ENCODE assay signal across 9 cellular contexts in genomic region chr4:38177792-38178665, GRCh38.
DNase-seq lines count a peak whose midpoint lies in the region; ATAC-seq, FAIRE-seq and TF ChIP-seq lines count a peak whose summit lies in the region.
"Had no signal": no experiment of that assay in that cellular context is flagged by ENCODE, and none has a peak within 500 bp of the region (broad histone marks: within the 10 kb centered on the region; RNA-seq: fewer than 3 reads in every experiment).

No MANE protein-coding gene starts in this region.

- H3K36me3 ChIP-seq in esophagus squamous epithelium (no peaks in the 10 kb centered on the region), small intestine (ENCODE audit: control insufficient read depth in 2 of 2, insufficient read depth in 2 of 2, low read length in 2 of 2) (no peaks in the 10 kb centered on the region), mesendoderm (ENCODE audit: control insufficient read depth, insufficient read depth, low read length) (no peaks in the 10 kb centered on the region)

- no peak overlapping the region for H3K4ac ChIP-seq in mesendoderm (ENCODE audit: low read depth, low read length)

- H3K18ac ChIP-seq in mesendoderm (ENCODE audit: low read length), result no peak overlapping the region

- no peak for FAIRE-seq in small intestine (lab: Jason Lieb, UNC)
- FAIRE-seq: H1 had no signal

- intact Hi-C loops in esophagus squamous epithelium (cut with DNase I), result no loop called here

- H3K9ac ChIP-seq in mesendoderm (ENCODE audit: low read length), result no peak overlapping the region

- no peak overlapping the region for H2BK5ac ChIP-seq in mesendoderm (ENCODE audit: low read length)

- no peak overlapping the region for H2BK15ac ChIP-seq in mesendoderm (replicated peaks; ENCODE audit: low read depth)

- H3K79me1 ChIP-seq in mesendoderm (ENCODE audit: low read length), result no peaks in the 10 kb centered on the region

- ATAC-seq in HG03521 (IDR thresholded peaks at IDR 0.05; ENCODE audit: unreplicated experiment) (no peak), GM19035 (IDR thresholded peaks at IDR 0.05; ENCODE audit: unreplicated experiment) (no peak)

- no peak overlapping the region for H3K4me3 ChIP-seq in esophagus squamous epithelium
- H3K4me3 ChIP-seq in small intestine (ENCODE audit: low read depth in 1 of 2, low read length in 2 of 2), result no peak overlapping the region
- no peak overlapping the region for H3K4me3 ChIP-seq in mesendoderm (ENCODE audit: low read length)

- H3K79me2 ChIP-seq in mesendoderm (ENCODE audit: control insufficient read depth, insufficient read depth, low read length), result no peaks in the 10 kb centered on the region

- no peak for TF ChIP-seq CTCF in esophagus squamous epithelium (IDR thresholded peaks at IDR 0.05)

- H3K27me3 ChIP-seq in esophagus squamous epithelium, result no peaks in the 10 kb centered on the region
- no peaks in the 10 kb centered on the region for H3K27me3 ChIP-seq in small intestine (ENCODE audit: control insufficient read depth in 2 of 2, insufficient read depth in 2 of 2, low read length in 2 of 2)
- H3K27me3 ChIP-seq in mesendoderm (ENCODE audit: insufficient read depth, low read length, poor library complexity), result no peaks in the 10 kb centered on the region

- no peak overlapping the region for H2BK120ac ChIP-seq in mesendoderm (ENCODE audit: low read depth, low read length)

- no peak overlapping the region for H4K5ac ChIP-seq in mesendoderm (ENCODE audit: low read length)

- no peak for TF ChIP-seq POLR2A in esophagus squamous epithelium (IDR thresholded peaks at IDR 0.05)

- peak overlapping the region; percentile 63 to 78 (median 75) for H3K27ac ChIP-seq in esophagus squamous epithelium
- H3K27ac ChIP-seq in small intestine (ENCODE audit: low read depth in 1 of 2, low read length in 1 of 2), result peak overlapping the region; percentile 16 to 75
- no peak overlapping the region for H3K27ac ChIP-seq in mesendoderm (ENCODE audit: low read depth, low read length)

- no peak overlapping the region for H3K56ac ChIP-seq in mesendoderm (ENCODE audit: low read length)

- peak; percentile 72 for DNase-seq in LHCN-M2 (ENCODE audit: low read depth)
- DNase-seq in activated CD4-positive, alpha-beta T cell treated with anti-CD3 and anti-CD28 coated beads for 48 hours, result peak; percentile 48
- DNase-seq in esophagus squamous epithelium (lab: John Stamatoyannopoulos, UW), result no peak
- DNase-seq in small intestine, result peak; percentile 86
- DNase-seq in EL, result no peak
- DNase-seq in mesendoderm, result no peak

- no peak overlapping the region for H2AK5ac ChIP-seq in mesendoderm (ENCODE audit: low read length)

- H3K9me3 ChIP-seq in esophagus squamous epithelium (no peaks in the 10 kb centered on the region), small intestine (ENCODE audit: control insufficient read depth, low read depth) (no peaks in the 10 kb centered on the region)

- 41 to 47% methylated on average over 9 of the region's 9 CpGs for WGBS in esophagus squamous epithelium, 2 donors
- 34 to 43% (median 36%) methylated on average over 9 of the region's 9 CpGs for WGBS in small intestine, 3 donors
- WGBS in mesendoderm (ENCODE audit: extremely low coverage, insufficient coverage, low lambda C conversion rate), result no CpG with 5 or more reads among the region's 9 CpGs

- H4K8ac ChIP-seq in mesendoderm (ENCODE audit: low read depth, low read length), result no peak overlapping the region

- H3K4me1 ChIP-seq in esophagus squamous epithelium, result peaks cover 13 to 52% (median 23%) of the 10 kb centered on the region in 3 donors
- H3K4me1 ChIP-seq in small intestine (ENCODE audit: control insufficient read depth in 2 of 2, insufficient read depth in 1 of 2, low read depth in 1 of 2, low read length in 1 of 2), result peaks cover 6 to 11% of the 10 kb centered on the region in 2 donors
- no peaks in the 10 kb centered on the region for H3K4me1 ChIP-seq in mesendoderm (ENCODE audit: control insufficient read depth, low read depth, low read length)

- no peak overlapping the region for H3K4me2 ChIP-seq in mesendoderm (ENCODE audit: low read length)

- H3K23ac ChIP-seq in mesendoderm (ENCODE audit: low read length), result no peak overlapping the region

Comparison
In these comparisons a context has a peak if more than half of its experiments do, and no peak if none do; other contexts are left out.
1. DNase-seq: peak in LHCN-M2 (single experiment), activated CD4-positive, alpha-beta T cell treated with anti-CD3 and anti-CD28 coated beads for 48 hours (single experiment) and small intestine (single experiment); none in esophagus squamous epithelium (single experiment), EL (single experiment) and mesendoderm (single experiment).